11 cellular contexts compared by ENCODE assay signal in genomic region chr4:76772498-76773106, GRCh38.
DNase-seq lines count a peak whose midpoint lies in the region; ATAC-seq and TF ChIP-seq lines count a peak whose summit lies in the region.
"Had no signal": no experiment of that assay in that cellular context is flagged by ENCODE, and none has a peak within 500 bp of the region (broad histone marks: within the 10 kb centered on the region; RNA-seq: fewer than 3 reads in every experiment).

No MANE protein-coding gene starts in this region.

- peak overlapping the region; percentile 10 for H2BK120ac ChIP-seq in trophoblast cell (ENCODE audit: insufficient read depth, low read length, poor library complexity)

- H3K4me3 ChIP-seq in astrocyte of the spinal cord (ENCODE audit: low read depth, low read length) (no peak overlapping the region), trophoblast cell (ENCODE audit: low read depth, low read length) (no peak overlapping the region), HAP-1 (no peak overlapping the region)

- H3K27me3 ChIP-seq in trophoblast cell (ENCODE audit: insufficient read depth, low read length), result no peaks in the 10 kb centered on the region
- no peaks in the 10 kb centered on the region for H3K27me3 ChIP-seq in HAP-1 (ENCODE audit: low read depth)

- in situ Hi-C loops in astrocyte of the spinal cord (cut with HindIII; ENCODE audit: low sequenced_read_pairs) (no loop called here), HAP-1 (cut with MboI; ENCODE audit: low sequenced_read_pairs) (loop anchor here (25.0 kb wide), 1 partner anchor 585 kb away; no protein-coding TSS in a partner anchor)

- H4K12ac ChIP-seq in trophoblast cell (ENCODE audit: low read depth, low read length), result no peak overlapping the region

- peak; percentile 68 for ATAC-seq in GM19328 (IDR thresholded peaks at IDR 0.05; ENCODE audit: unreplicated experiment)
- ATAC-seq in HG03103 (IDR thresholded peaks at IDR 0.05; ENCODE audit: low read depth, unreplicated experiment), result peak; percentile 63
- ATAC-seq: left lobe of liver had no signal

- peak overlapping the region; percentile 37 for H3K27ac ChIP-seq in trophoblast cell (ENCODE audit: low read depth, low read length)

- no peak overlapping the region for H3K23ac ChIP-seq in trophoblast cell (ENCODE audit: low read length)

- no peaks in the 10 kb centered on the region for H3K79me2 ChIP-seq in trophoblast cell (ENCODE audit: control insufficient read depth, insufficient read depth, low read length, poor library complexity)

- H3K9me3 ChIP-seq in trophoblast cell (ENCODE audit: insufficient read depth, low read depth, low read length) (no peaks in the 10 kb centered on the region), HAP-1 (no peaks in the 10 kb centered on the region)

- H2BK5ac ChIP-seq in trophoblast cell (ENCODE audit: low read depth, low read length, poor library complexity), result no peak overlapping the region

- peak overlapping the region; percentile 45 for H2BK12ac ChIP-seq in trophoblast cell (ENCODE audit: low read length)

- peak overlapping the region; percentile 17 for H2AFZ ChIP-seq in trophoblast cell (ENCODE audit: insufficient read depth, low read length, poor library complexity)

- H3K79me1 ChIP-seq in trophoblast cell (ENCODE audit: low read length), result peaks cover 8% of the 10 kb centered on the region

- no peak overlapping the region for H4K8ac ChIP-seq in trophoblast cell (ENCODE audit: low read depth, low read length)

- H3K36me3 ChIP-seq in trophoblast cell (ENCODE audit: control insufficient read depth in 1 of 2, insufficient read depth in 2 of 2, low read length in 2 of 2) (peaks cover 14 to 26% of the 10 kb centered on the region in 2 experiments), HAP-1 (replicated peaks) (peaks cover 16% of the 10 kb centered on the region)

- peak overlapping the region; percentile 60 for H3K4ac ChIP-seq in trophoblast cell (ENCODE audit: low read depth, low read length)

- no peak for TF ChIP-seq CTCF in astrocyte of the spinal cord (IDR thresholded peaks at IDR 0.05; ENCODE audit: low read depth, low read length)

- H3K4me1 ChIP-seq in trophoblast cell (ENCODE audit: control insufficient read depth in 1 of 2, insufficient read depth in 2 of 2, low read length in 2 of 2) (peaks cover 7% of the 10 kb centered on the region in 2 experiments), HAP-1 (peaks cover 6% of the 10 kb centered on the region; the same call in 1 of the 2 replicates)

- H3K9ac ChIP-seq in trophoblast cell (ENCODE audit: low read length), result no peak overlapping the region

- H3K18ac ChIP-seq in trophoblast cell (ENCODE audit: low read length), result peak overlapping the region; percentile 78

- no CpG with 5 or more reads among the region's 5 CpGs for whole genome bisulfite sequencing in trophoblast cell (ENCODE audit: extremely low coverage, insufficient coverage, insufficient read length)

- H3K14ac ChIP-seq in trophoblast cell (ENCODE audit: low read length), result no peak overlapping the region

- H3K4me2 ChIP-seq in trophoblast cell (ENCODE audit: low read length), result no peak overlapping the region

- peak overlapping the region; percentile 71 for H4K91ac ChIP-seq in trophoblast cell (ENCODE audit: low read depth, low read length)

- peak; percentile 76 for DNase-seq in astrocyte of the spinal cord (ENCODE audit: low read depth, low spot score)
- no peak for DNase-seq in trophoblast cell
- DNase-seq in HuH-7 (ENCODE audit: low spot score), result no peak
- no peak for DNase-seq in activated CD4-positive, alpha-beta T cell treated with anti-CD3 and anti-CD28 coated beads for 1 hour
- DNase-seq in HAP-1 (ENCODE audit: low spot score in 2 of 2), result no peak
- DNase-seq: activated CD4-positive, CD25-positive, alpha-beta regulatory T cell; activated naive CD4-positive, alpha-beta T cell treated with anti-CD3 and anti-CD28 coated beads, Interleukin-2, amount 50 U/mL, for 16 hours; NCI-H187 had no signal

- peak overlapping the region; percentile 66 for H2AK5ac ChIP-seq in trophoblast cell (ENCODE audit: low read length)
